Comparison of ENCODE assay signal across 15 cellular contexts in the genomic region with DNA sequence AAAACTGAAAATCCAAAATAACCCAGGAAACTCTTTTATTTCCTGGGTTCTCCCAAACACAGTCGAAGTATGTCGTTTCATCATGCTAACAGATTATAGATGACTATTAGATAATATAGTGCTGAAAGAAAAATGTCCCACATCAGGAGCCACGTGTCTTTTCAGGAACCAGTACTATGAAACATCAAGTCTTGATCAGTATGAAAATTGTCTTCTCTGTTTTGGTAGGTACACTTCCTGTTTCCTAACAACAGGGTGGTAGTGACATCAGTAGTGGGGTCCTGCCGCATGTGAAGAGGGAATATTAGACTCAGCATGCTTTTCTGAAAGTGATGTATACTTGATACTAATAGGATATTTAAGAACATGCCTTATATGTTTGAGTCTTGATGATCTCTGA.
DNase-seq lines count a peak whose midpoint lies in the region; ATAC-seq, FAIRE-seq and TF ChIP-seq lines count a peak whose summit lies in the region.
"Had no signal": no experiment of that assay in that cellular context is flagged by ENCODE, and none has a peak within 500 bp of the region (broad histone marks: within the 10 kb centered on the region; RNA-seq: fewer than 3 reads in every experiment).

No MANE protein-coding gene starts in this region.

- H3K9me1 ChIP-seq in keratinocyte (ENCODE audit: control insufficient read depth, extremely low read depth, insufficient read depth, low read length) = no peaks in the 10 kb centered on the region

- peaks cover 0 to 1% (median 0%) of the 10 kb centered on the region in 3 donors for H3K36me3 Mint-ChIP-seq in CD8-positive, alpha-beta memory T cell
- H3K36me3 Mint-ChIP-seq in IgD-negative memory B cell = peaks cover 2% of the 10 kb centered on the region
- peaks cover 52% of the 10 kb centered on the region for H3K36me3 Mint-ChIP-seq in activated T-helper 17 cell treated with anti-CD3 and anti-CD28 coated beads, Interleukin-2, amount 50 U/mL, for 72 hours (ENCODE audit: low read depth)

- dilution Hi-C loops in keratinocyte (cut with MboI; ENCODE audit: extremely low pct_ligation_motif_present, low sequenced_read_pairs) = no loop called here

- no peaks in the 10 kb centered on the region for H4K20me1 ChIP-seq in keratinocyte (ENCODE audit: control insufficient read depth, extremely low read depth, insufficient read depth, low read length)
- H4K20me1 ChIP-seq: BLaER1 had no signal

- ATAC-seq in activated T-helper 17 cell treated with anti-CD3 and anti-CD28 coated beads, Interleukin-2, amount 50 U/mL, for 72 hours (replicated peaks) = peak; percentile 32
- no peak for ATAC-seq in HG02610 (IDR thresholded peaks at IDR 0.05; ENCODE audit: unreplicated experiment)

- no peak overlapping the region for H2AFZ ChIP-seq in keratinocyte (ENCODE audit: control insufficient read depth, low read length)

- H3K9me3 ChIP-seq in CD8-positive, alpha-beta memory T cell (ENCODE audit: low read length) = no peaks in the 10 kb centered on the region
- H3K9me3 ChIP-seq in keratinocyte (ENCODE audit: control insufficient read depth, low read depth, low read length) (no peaks in the 10 kb centered on the region), BE2C (no peaks in the 10 kb centered on the region)
- H3K9me3 ChIP-seq: transverse colon had no signal

- H3K9me3 Mint-ChIP-seq in CD8-positive, alpha-beta memory T cell = no peaks in the 10 kb centered on the region
- H3K9me3 Mint-ChIP-seq in IgD-negative memory B cell = no peaks in the 10 kb centered on the region
- H3K9me3 Mint-ChIP-seq in activated T-helper 17 cell treated with anti-CD3 and anti-CD28 coated beads, Interleukin-2, amount 50 U/mL, for 72 hours = no peaks in the 10 kb centered on the region

- TF ChIP-seq POLR2A in GM12892 (IDR thresholded peaks at IDR 0.05; ENCODE audit: low read depth, low read length) = no peak

- H3K4me1 ChIP-seq in CD8-positive, alpha-beta memory T cell (ENCODE audit: insufficient read depth, low read length) = no peaks in the 10 kb centered on the region
- H3K4me1 ChIP-seq in keratinocyte (ENCODE audit: control insufficient read depth, extremely low read depth, insufficient read depth, low read length) = peaks cover 15% of the 10 kb centered on the region
- H3K4me1 ChIP-seq in BE2C = no peaks in the 10 kb centered on the region
- H3K4me1 ChIP-seq: BLaER1 had no signal

- no peak for TF ChIP-seq CTCF in keratinocyte (optimal IDR thresholded peaks at IDR 0.05 in 1 of 3, IDR thresholded peaks at IDR 0.05 in 1 of 3, conservative IDR thresholded peaks at IDR 0.05 in 1 of 3; ENCODE audit: extremely low read depth in 1 of 3, insufficient read depth in 2 of 3, low read length in 3 of 3)
- no peak for TF ChIP-seq CTCF in BE2C (IDR thresholded peaks at IDR 0.05; ENCODE audit: low read depth, low read length)

- POLR2A ChIA-PET in CD8-positive, alpha-beta memory T cell (lab: Charles Lee) = no interaction called here

- no peaks in the 10 kb centered on the region for H3K27me3 Mint-ChIP-seq in CD8-positive, alpha-beta memory T cell
- H3K27me3 Mint-ChIP-seq in IgD-negative memory B cell = no peaks in the 10 kb centered on the region
- no peaks in the 10 kb centered on the region for H3K27me3 Mint-ChIP-seq in activated T-helper 17 cell treated with anti-CD3 and anti-CD28 coated beads, Interleukin-2, amount 50 U/mL, for 72 hours

- no peaks in the 10 kb centered on the region for H3K36me3 ChIP-seq in CD8-positive, alpha-beta memory T cell (ENCODE audit: insufficient read depth, low read length)
- no peaks in the 10 kb centered on the region for H3K36me3 ChIP-seq in keratinocyte (ENCODE audit: control insufficient read depth in 2 of 2, extremely low read depth in 1 of 2, insufficient read depth in 2 of 2, low read length in 2 of 2)
- no peaks in the 10 kb centered on the region for H3K36me3 ChIP-seq in BE2C
- H3K36me3 ChIP-seq: transverse colon had no signal

- FAIRE-seq in keratinocyte (lab: Jason Lieb, UNC) = no peak
- FAIRE-seq in GM12892 (lab: Jason Lieb, UNC) = no peak

- no peaks in the 10 kb centered on the region for H3K27me3 ChIP-seq in CD8-positive, alpha-beta memory T cell (ENCODE audit: insufficient read depth, low read length, poor library complexity, severe bottlenecking)
- no peaks in the 10 kb centered on the region for H3K27me3 ChIP-seq in keratinocyte (ENCODE audit: control insufficient read depth, extremely low read depth, insufficient read depth, low read length)
- no peaks in the 10 kb centered on the region for H3K27me3 ChIP-seq in BE2C
- H3K27me3 ChIP-seq: BLaER1, transverse colon had no signal

- H3K9ac ChIP-seq in keratinocyte (ENCODE audit: control insufficient read depth, extremely low read depth, insufficient read depth, low read length) = no peak overlapping the region
- H3K9ac ChIP-seq: BLaER1 had no signal

- no peak for DNase-seq in CD8-positive, alpha-beta memory T cell
- DNase-seq in keratinocyte (ENCODE audit: low read depth, low spot score) (no peak), BE2C (no peak), GM12892 (ENCODE audit: insufficient read length) (no peak)
- no peak for DNase-seq in stimulated activated CD4-positive, alpha-beta T cell treated with anti-CD3 and anti-CD28 coated beads, Interleukin-4, amount 100 ng/mL, for 1 hour
- DNase-seq: DMS79 treated with DMSO at 0.1 percent for 48 hours; head of caudate nucleus; NCI-H1105 treated with DMSO at 0.1 percent for 48 hours; stimulated activated CD8-positive, alpha-beta memory T cell treated with anti-CD3 and anti-CD28 coated beads, Interleukin-4, amount 100 ng/mL, for 48 hours; SW 1271; transverse colon had no signal

- H3K4me1 Mint-ChIP-seq in CD8-positive, alpha-beta memory T cell = peaks cover 3 to 11% (median 7%) of the 10 kb centered on the region in 3 donors
- peaks cover 4 to 12% (median 5%) of the 10 kb centered on the region in 3 donors for H3K4me1 Mint-ChIP-seq in IgD-negative memory B cell
- peaks cover 11% of the 10 kb centered on the region for H3K4me1 Mint-ChIP-seq in activated T-helper 17 cell treated with anti-CD3 and anti-CD28 coated beads, Interleukin-2, amount 50 U/mL, for 72 hours

- CTCF ChIA-PET in CD8-positive, alpha-beta memory T cell (lab: Charles Lee) = no interaction called here

- no peaks in the 10 kb centered on the region for H3K79me2 ChIP-seq in keratinocyte (ENCODE audit: control insufficient read depth, insufficient read depth, low read length)

- no peak overlapping the region for H3K4me3 ChIP-seq in CD8-positive, alpha-beta memory T cell (ENCODE audit: low read length)
- H3K4me3 ChIP-seq in keratinocyte (ENCODE audit: control insufficient read depth in 2 of 3, extremely low read depth in 1 of 3, insufficient read depth in 2 of 3, low read depth in 1 of 3, low read length in 3 of 3) (no peak overlapping the region), BE2C (ENCODE audit: low read depth, low read length) (no peak overlapping the region)
- H3K4me3 ChIP-seq: BLaER1, transverse colon had no signal

- no peak overlapping the region for H3K27ac ChIP-seq in CD8-positive, alpha-beta memory T cell (ENCODE audit: low read depth, low read length)
- H3K27ac ChIP-seq in keratinocyte (ENCODE audit: control insufficient read depth, insufficient read depth, low read length) = peak overlapping the region; percentile 14
- H3K27ac ChIP-seq: BLaER1, transverse colon had no signal

- no peak overlapping the region for H3K4me2 ChIP-seq in keratinocyte (ENCODE audit: control insufficient read depth, extremely low read depth, insufficient read depth, low read depth, low read length)
- H3K4me2 ChIP-seq: BLaER1 had no signal

- H3K4me3 Mint-ChIP-seq in CD8-positive, alpha-beta memory T cell = no peak overlapping the region
- H3K4me3 Mint-ChIP-seq in IgD-negative memory B cell = no peak overlapping the region
- H3K4me3 Mint-ChIP-seq in activated T-helper 17 cell treated with anti-CD3 and anti-CD28 coated beads, Interleukin-2, amount 50 U/mL, for 72 hours = no peak overlapping the region

- H3K27ac Mint-ChIP-seq in CD8-positive, alpha-beta memory T cell = peak overlapping the region in 5 of 8 donors; percentile 1 to 55 (median 31)
- H3K27ac Mint-ChIP-seq in IgD-negative memory B cell = peak overlapping the region in 2 of 3 donors; percentile 9 to 82
- H3K27ac Mint-ChIP-seq in activated T-helper 17 cell treated with anti-CD3 and anti-CD28 coated beads, Interleukin-2, amount 50 U/mL, for 72 hours = peak overlapping the region; percentile 71
